8 cellular contexts compared by ENCODE assay signal in genomic region chr20:33686008-33686983, GRCh38. TPM values are rescaled to one million over a fixed set of nuclear protein-coding genes. Genes with fewer than 3 reads are reported as not detected.
DNase-seq lines count a peak whose midpoint lies in the region; ATAC-seq and TF ChIP-seq lines count a peak whose summit lies in the region.

A gene with protein sequence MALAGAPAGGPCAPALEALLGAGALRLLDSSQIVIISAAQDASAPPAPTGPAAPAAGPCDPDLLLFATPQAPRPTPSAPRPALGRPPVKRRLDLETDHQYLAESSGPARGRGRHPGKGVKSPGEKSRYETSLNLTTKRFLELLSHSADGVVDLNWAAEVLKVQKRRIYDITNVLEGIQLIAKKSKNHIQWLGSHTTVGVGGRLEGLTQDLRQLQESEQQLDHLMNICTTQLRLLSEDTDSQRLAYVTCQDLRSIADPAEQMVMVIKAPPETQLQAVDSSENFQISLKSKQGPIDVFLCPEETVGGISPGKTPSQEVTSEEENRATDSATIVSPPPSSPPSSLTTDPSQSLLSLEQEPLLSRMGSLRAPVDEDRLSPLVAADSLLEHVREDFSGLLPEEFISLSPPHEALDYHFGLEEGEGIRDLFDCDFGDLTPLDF (minus strand): TSS chr20:33686385. CDS start chr20:33686264, 121 bp downstream.

- peak; percentile 35 for TF ChIP-seq CTCF in mucosa of descending colon (IDR thresholded peaks at IDR 0.05)

- no peak for TF ChIP-seq RAD21 in Ishikawa (IDR thresholded peaks at IDR 0.05; ENCODE audit: low read depth)

- ATAC-seq in GM21619 (IDR thresholded peaks at IDR 0.05; ENCODE audit: unreplicated experiment) (peak; percentile 68), mucosa of descending colon (peak; percentile 97)

- TF ChIP-seq EP300 in Ishikawa (IDR thresholded peaks at IDR 0.05; ENCODE audit: borderline replicate concordance) = no peak

- no peaks in the 10 kb centered on the region for H3K9me3 ChIP-seq in mucosa of descending colon

- peak within 1 kb of the TSS; percentile 22 for H3K4me3 ChIP-seq in mucosa of descending colon

- intact Hi-C loops in mucosa of descending colon (cut with DNase I, micrococcal nuclease) = no loop called here

- H3K36me3 ChIP-seq in mucosa of descending colon (ENCODE audit: low read depth) = no peaks in the 10 kb centered on the region

- H3K4me1 ChIP-seq in mucosa of descending colon (ENCODE audit: low read depth) = peaks cover 13% of the 10 kb centered on the region

- DNase-seq in DMS53 (lab: John Stamatoyannopoulos, UW) (peak; percentile 97), OCI-M1 (lab: John Stamatoyannopoulos, UW) (peak; percentile 97), activated T-cell treated with anti-CD3 and anti-CD28 coated beads for 1 hour (ENCODE audit: low read depth) (peak; percentile 89), epidermal melanocyte (ENCODE audit: insufficient read length, low spot score) (peak; percentile 97), mucosa of descending colon (peak; percentile 97 to 98 (median 97))
- peak; percentile 81 to 82 for DNase-seq in stimulated activated CD8-positive, alpha-beta memory T cell treated with anti-CD3 and anti-CD28 coated beads, Interleukin-4, amount 100 ng/mL, for 1 hour (ENCODE audit: low read depth in 2 of 2, low spot score in 1 of 2)

TF ChIP-seq in Ishikawa, 13 proteins besides CTCF, POLR2A, EP300 and RAD21:
- TF ChIP-seq, protein P1, sequence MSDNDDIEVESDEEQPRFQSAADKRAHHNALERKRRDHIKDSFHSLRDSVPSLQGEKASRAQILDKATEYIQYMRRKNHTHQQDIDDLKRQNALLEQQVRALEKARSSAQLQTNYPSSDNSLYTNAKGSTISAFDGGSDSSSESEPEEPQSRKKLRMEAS (IDR thresholded peaks at IDR 0.05) = peak; percentile 94
- TF ChIP-seq USF1 (IDR thresholded peaks at IDR 0.05) (peak; percentile 76), FOXM1 (IDR thresholded peaks at IDR 0.05; ENCODE audit: borderline replicate concordance, low read depth) (no peak), CEBPB (IDR thresholded peaks at IDR 0.05) (no peak), NFIC (IDR thresholded peaks at IDR 0.05) (no peak), TAF1 (IDR thresholded peaks at IDR 0.05; ENCODE audit: low read depth) (no peak; the same call in 1 of the 2 replicates), YY1 (IDR thresholded peaks at IDR 0.05; ENCODE audit: low read depth) (0 out of 2 replicates have a peak, but pooled peaks have one; percentile 23), CREB1 (IDR thresholded peaks at IDR 0.05; ENCODE audit: low read depth) (peak; percentile 53; the same call in 1 of the 2 replicates), TCF12 (IDR thresholded peaks at IDR 0.05; ENCODE audit: low read depth) (peak; percentile 27; the same call in 1 of the 2 replicates), TEAD4 (IDR thresholded peaks at IDR 0.05) (no peak), ZBTB7A (IDR thresholded peaks at IDR 0.05; ENCODE audit: low read depth) (no peak), EGR1 (IDR thresholded peaks at IDR 0.05) (0 out of 2 replicates have a peak, but pooled peaks have one; percentile 28)
- TF ChIP-seq, protein P2, sequence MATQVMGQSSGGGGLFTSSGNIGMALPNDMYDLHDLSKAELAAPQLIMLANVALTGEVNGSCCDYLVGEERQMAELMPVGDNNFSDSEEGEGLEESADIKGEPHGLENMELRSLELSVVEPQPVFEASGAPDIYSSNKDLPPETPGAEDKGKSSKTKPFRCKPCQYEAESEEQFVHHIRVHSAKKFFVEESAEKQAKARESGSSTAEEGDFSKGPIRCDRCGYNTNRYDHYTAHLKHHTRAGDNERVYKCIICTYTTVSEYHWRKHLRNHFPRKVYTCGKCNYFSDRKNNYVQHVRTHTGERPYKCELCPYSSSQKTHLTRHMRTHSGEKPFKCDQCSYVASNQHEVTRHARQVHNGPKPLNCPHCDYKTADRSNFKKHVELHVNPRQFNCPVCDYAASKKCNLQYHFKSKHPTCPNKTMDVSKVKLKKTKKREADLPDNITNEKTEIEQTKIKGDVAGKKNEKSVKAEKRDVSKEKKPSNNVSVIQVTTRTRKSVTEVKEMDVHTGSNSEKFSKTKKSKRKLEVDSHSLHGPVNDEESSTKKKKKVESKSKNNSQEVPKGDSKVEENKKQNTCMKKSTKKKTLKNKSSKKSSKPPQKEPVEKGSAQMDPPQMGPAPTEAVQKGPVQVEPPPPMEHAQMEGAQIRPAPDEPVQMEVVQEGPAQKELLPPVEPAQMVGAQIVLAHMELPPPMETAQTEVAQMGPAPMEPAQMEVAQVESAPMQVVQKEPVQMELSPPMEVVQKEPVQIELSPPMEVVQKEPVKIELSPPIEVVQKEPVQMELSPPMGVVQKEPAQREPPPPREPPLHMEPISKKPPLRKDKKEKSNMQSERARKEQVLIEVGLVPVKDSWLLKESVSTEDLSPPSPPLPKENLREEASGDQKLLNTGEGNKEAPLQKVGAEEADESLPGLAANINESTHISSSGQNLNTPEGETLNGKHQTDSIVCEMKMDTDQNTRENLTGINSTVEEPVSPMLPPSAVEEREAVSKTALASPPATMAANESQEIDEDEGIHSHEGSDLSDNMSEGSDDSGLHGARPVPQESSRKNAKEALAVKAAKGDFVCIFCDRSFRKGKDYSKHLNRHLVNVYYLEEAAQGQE (IDR thresholded peaks at IDR 0.05; ENCODE audit: low read depth) = no peak

RNA-seq across cellular contexts. Expression of the gene that starts here (rescaled TPM):
- total RNA-seq in mucosa of descending colon = 1 to 10 TPM; 3.6 to 8.2 (median 4.1) TPM

Comparison
In these comparisons a context has a peak if more than half of its experiments do, and no peak if none do; other contexts are left out.
1. Peak in every context shown above with its lines: DNase-seq, ATAC-seq and H3K4me3 ChIP-seq.